25 cellular contexts compared by ENCODE assay signal in the genomic region with DNA sequence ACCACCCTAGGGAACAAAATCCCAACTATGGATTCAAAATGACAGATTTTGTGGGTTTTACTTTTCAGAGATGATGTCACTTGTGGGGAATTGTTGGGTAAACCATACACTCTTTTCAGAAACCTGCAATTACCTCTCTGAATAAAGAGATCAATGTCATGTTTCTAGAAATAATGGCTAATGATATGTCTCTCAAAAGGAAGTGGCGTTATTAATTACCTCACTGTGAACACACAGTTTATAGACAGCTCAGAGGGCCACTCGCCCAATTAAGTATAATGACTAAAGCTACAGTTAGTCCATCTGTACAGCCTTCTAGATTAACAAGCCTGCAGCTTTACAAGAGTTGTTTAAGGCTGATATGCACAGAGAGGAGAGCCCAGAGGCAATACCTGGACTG.
A peak's percentile ranks its signal among the peaks of the same experiment; 100 is the strongest.
DNase-seq lines count a peak whose midpoint lies in the region; ATAC-seq lines count a peak whose summit lies in the region.
"Had no signal": no experiment of that assay in that cellular context is flagged by ENCODE, and none has a peak within 500 bp of the region (broad histone marks: within the 10 kb centered on the region; RNA-seq: fewer than 3 reads in every experiment).

No MANE protein-coding gene starts in this region.

- H3K36me3 Mint-ChIP-seq in activated T-cell treated with anti-CD3 and anti-CD28 coated beads, Interleukin-2, amount 50 U/mL, for 72 hours (ENCODE audit: insufficient read depth in 2 of 2): no peaks in the 10 kb centered on the region
- H3K36me3 Mint-ChIP-seq: CD14-positive monocyte, natural killer cell had no signal

- no peaks in the 10 kb centered on the region for H3K36me3 ChIP-seq in H7 (replicated peaks; ENCODE audit: control insufficient read depth, insufficient read depth, low read length)
- H3K36me3 ChIP-seq: esophagus squamous epithelium, lower lobe of right lung, thoracic aorta had no signal

- no peak overlapping the region for H3K4me3 Mint-ChIP-seq in activated T-cell treated with anti-CD3 and anti-CD28 coated beads, Interleukin-2, amount 50 U/mL, for 72 hours
- H3K4me3 Mint-ChIP-seq: CD14-positive monocyte; dendritic cell treated with granulocyte-macrophage colony-stimulating factor and Interleukin-4, amounts not matched to agents 40 ng/mL and 50 ng/mL, for 4 days; IgD-negative memory B cell; natural killer cell had no signal

- no peak for ATAC-seq in activated T-cell treated with anti-CD3 and anti-CD28 coated beads, Interleukin-2, amount 50 U/mL, for 72 hours (replicated peaks in 1 of 2)
- ATAC-seq: lower lobe of right lung; natural killer cell; stimulated activated naive CD8-positive, alpha-beta T cell treated with anti-CD3 and anti-CD28 coated beads, Interleukin-15, Interleukin-2, amounts not matched to agents 100 U/mL and 50 U/mL, for 24 hours had no signal

- no peaks in the 10 kb centered on the region for H3K4me1 Mint-ChIP-seq in activated T-cell treated with anti-CD3 and anti-CD28 coated beads, Interleukin-2, amount 50 U/mL, for 72 hours (ENCODE audit: low read depth)
- H3K4me1 Mint-ChIP-seq: CD14-positive monocyte, IgD-negative memory B cell, natural killer cell had no signal

- H3K27ac Mint-ChIP-seq in activated T-cell treated with anti-CD3 and anti-CD28 coated beads, Interleukin-2, amount 50 U/mL, for 72 hours: no peak overlapping the region
- H3K27ac Mint-ChIP-seq: CD14-positive monocyte; dendritic cell treated with granulocyte-macrophage colony-stimulating factor and Interleukin-4, amounts not matched to agents 40 ng/mL and 50 ng/mL, for 4 days; IgD-negative memory B cell; natural killer cell had no signal

- no peaks in the 10 kb centered on the region for H3K9me3 Mint-ChIP-seq in activated T-cell treated with anti-CD3 and anti-CD28 coated beads, Interleukin-2, amount 50 U/mL, for 72 hours
- H3K9me3 Mint-ChIP-seq: dendritic cell treated with granulocyte-macrophage colony-stimulating factor and Interleukin-4, amounts not matched to agents 40 ng/mL and 50 ng/mL, for 4 days; natural killer cell had no signal

- H3K4me3 ChIP-seq in H7 (ENCODE audit: insufficient read depth, low read depth, low read length): no peak overlapping the region
- H3K4me3 ChIP-seq: esophagus squamous epithelium, lower lobe of right lung, thoracic aorta had no signal

- DNase-seq in NCI-H2107 treated with DMSO at 0.1 percent for 48 hours (lab: John Stamatoyannopoulos, UW; ENCODE audit: unreplicated experiment) (peak; percentile 1), NCI-H2107 (lab: John Stamatoyannopoulos, UW) (no peak), NCI-H1930 (lab: John Stamatoyannopoulos, UW) (peak; percentile 76 to 83), NCI-H748 treated with DMSO at 0.1 percent for 48 hours (lab: John Stamatoyannopoulos, UW) (peak; percentile 90), H7 (no peak), NK-92 (lab: John Stamatoyannopoulos, UW; ENCODE audit: unreplicated experiment) (no peak)
- DNase-seq in stimulated activated CD4-positive, alpha-beta T cell treated with anti-CD3 and anti-CD28 coated beads, Interleukin-1b, Interleukin-23, amount 100 ng/mL, for 48 hours: no peak
- DNase-seq in activated T-cell treated with anti-CD3 and anti-CD28 coated beads, Interleukin-2, amount 50 U/mL, for 72 hours: no peak
- DNase-seq: 8988T; activated CD4-positive, alpha-beta T cell treated with anti-CD3 and anti-CD28 coated beads for 1 hour; activated gamma-delta T cell treated with Interleukin-2 at 50 U/mL for 16 hours; central memory CD4-positive, alpha-beta T cell; DMS53; esophagus squamous epithelium; foreskin melanocyte; kidney glomerular epithelial cell; lower lobe of right lung; natural killer cell; NCI-H510A; RPMI8226; stimulated activated naive CD8-positive, alpha-beta T cell treated with anti-CD3 and anti-CD28 coated beads, Interleukin-15, Interleukin-2, amounts not matched to agents 100 U/mL and 50 U/mL, for 24 hours had no signal

- H3K27me3 ChIP-seq in H7 (ENCODE audit: control insufficient read depth, insufficient read depth, low read length): no peaks in the 10 kb centered on the region

- H3K27me3 Mint-ChIP-seq in activated T-cell treated with anti-CD3 and anti-CD28 coated beads, Interleukin-2, amount 50 U/mL, for 72 hours (ENCODE audit: low read depth): peaks cover 21% of the 10 kb centered on the region

Comparison
In these comparisons a context has a peak if more than half of its experiments do, and no peak if none do; other contexts are left out.
1. DNase-seq: peak in NCI-H2107 treated with DMSO at 0.1 percent for 48 hours (single experiment), NCI-H1930 (2 of 2) and NCI-H748 treated with DMSO at 0.1 percent for 48 hours (single experiment); none in NCI-H2107 (single experiment), stimulated activated CD4-positive, alpha-beta T cell treated with anti-CD3 and anti-CD28 coated beads, Interleukin-1b, Interleukin-23, amount 100 ng/mL, for 48 hours (single experiment), H7 (single experiment), activated T-cell treated with anti-CD3 and anti-CD28 coated beads, Interleukin-2, amount 50 U/mL, for 72 hours (0 of 2) and NK-92 (single experiment).